1 cellular context compared by ENCODE assay signal in genomic region chr10:31318854-31319601, GRCh38.
TF ChIP-seq lines count a peak whose summit lies in the region.

TSS of gene ZEB1 (plus strand) at chr10:31319216. CDS start at chr10:31319235, 19 bp downstream.

TF ChIP-seq in HepG2, 621 proteins besides CTCF, POLR2A, EP300 and RAD21 (continued from another document and continues in another):
- TF ChIP-seq ATF2 (CRISPR knock-in tag; IDR thresholded peaks at IDR 0.05) = no peak
- no peak for TF ChIP-seq NFE2L1 (CRISPR knock-in tag; IDR thresholded peaks at IDR 0.05; ENCODE audit: borderline replicate concordance)
- TF ChIP-seq PHF8 (CRISPR knock-in tag; IDR thresholded peaks at IDR 0.05) = peak; percentile 59
- TF ChIP-seq ZNF513 (CRISPR knock-in tag; conservative IDR thresholded peaks at IDR 0.05) = no peak
- TF ChIP-seq, protein P1, sequence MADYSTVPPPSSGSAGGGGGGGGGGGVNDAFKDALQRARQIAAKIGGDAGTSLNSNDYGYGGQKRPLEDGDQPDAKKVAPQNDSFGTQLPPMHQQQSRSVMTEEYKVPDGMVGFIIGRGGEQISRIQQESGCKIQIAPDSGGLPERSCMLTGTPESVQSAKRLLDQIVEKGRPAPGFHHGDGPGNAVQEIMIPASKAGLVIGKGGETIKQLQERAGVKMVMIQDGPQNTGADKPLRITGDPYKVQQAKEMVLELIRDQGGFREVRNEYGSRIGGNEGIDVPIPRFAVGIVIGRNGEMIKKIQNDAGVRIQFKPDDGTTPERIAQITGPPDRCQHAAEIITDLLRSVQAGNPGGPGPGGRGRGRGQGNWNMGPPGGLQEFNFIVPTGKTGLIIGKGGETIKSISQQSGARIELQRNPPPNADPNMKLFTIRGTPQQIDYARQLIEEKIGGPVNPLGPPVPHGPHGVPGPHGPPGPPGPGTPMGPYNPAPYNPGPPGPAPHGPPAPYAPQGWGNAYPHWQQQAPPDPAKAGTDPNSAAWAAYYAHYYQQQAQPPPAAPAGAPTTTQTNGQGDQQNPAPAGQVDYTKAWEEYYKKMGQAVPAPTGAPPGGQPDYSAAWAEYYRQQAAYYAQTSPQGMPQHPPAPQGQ (CRISPR knock-in tag; IDR thresholded peaks at IDR 0.05; ENCODE audit: borderline replicate concordance) = no peak
- 0 out of 2 replicates have a peak, but pooled peaks have one; percentile 27 for TF ChIP-seq ZNF331 (CRISPR knock-in tag; IDR thresholded peaks at IDR 0.05)
- no peak for TF ChIP-seq ZNF124 (CRISPR knock-in tag; IDR thresholded peaks at IDR 0.05)
- TF ChIP-seq ZFYVE20 (CRISPR knock-in tag; IDR thresholded peaks at IDR 0.05; ENCODE audit: borderline replicate concordance, low read depth) = 0 out of 2 replicates have a peak, but pooled peaks have one; percentile 31
- TF ChIP-seq ZNF879 (CRISPR knock-in tag; IDR thresholded peaks at IDR 0.05) = no peak
- no peak for TF ChIP-seq NONO (IDR thresholded peaks at IDR 0.05)
- no peak for TF ChIP-seq NONO (CRISPR knock-in tag; conservative IDR thresholded peaks at IDR 0.05)
- peak; percentile 74 for TF ChIP-seq POLR2AphosphoS5 (IDR thresholded peaks at IDR 0.05; ENCODE audit: low read depth, low read length)
- TF ChIP-seq ZNF547 (CRISPR knock-in tag; IDR thresholded peaks at IDR 0.05) = no peak
- TF ChIP-seq ZNF292 (CRISPR knock-in tag; IDR thresholded peaks at IDR 0.05; ENCODE audit: borderline replicate concordance, low read depth) = no peak; the same call in 1 of the 2 replicates
- TF ChIP-seq BCL6 (CRISPR knock-in tag; IDR thresholded peaks at IDR 0.05) = no peak
- TF ChIP-seq MYNN (CRISPR knock-in tag; IDR thresholded peaks at IDR 0.05; ENCODE audit: low read depth) = no peak
- no peak for TF ChIP-seq MXD4 (CRISPR knock-in tag; IDR thresholded peaks at IDR 0.05)
- TF ChIP-seq, protein P2, sequence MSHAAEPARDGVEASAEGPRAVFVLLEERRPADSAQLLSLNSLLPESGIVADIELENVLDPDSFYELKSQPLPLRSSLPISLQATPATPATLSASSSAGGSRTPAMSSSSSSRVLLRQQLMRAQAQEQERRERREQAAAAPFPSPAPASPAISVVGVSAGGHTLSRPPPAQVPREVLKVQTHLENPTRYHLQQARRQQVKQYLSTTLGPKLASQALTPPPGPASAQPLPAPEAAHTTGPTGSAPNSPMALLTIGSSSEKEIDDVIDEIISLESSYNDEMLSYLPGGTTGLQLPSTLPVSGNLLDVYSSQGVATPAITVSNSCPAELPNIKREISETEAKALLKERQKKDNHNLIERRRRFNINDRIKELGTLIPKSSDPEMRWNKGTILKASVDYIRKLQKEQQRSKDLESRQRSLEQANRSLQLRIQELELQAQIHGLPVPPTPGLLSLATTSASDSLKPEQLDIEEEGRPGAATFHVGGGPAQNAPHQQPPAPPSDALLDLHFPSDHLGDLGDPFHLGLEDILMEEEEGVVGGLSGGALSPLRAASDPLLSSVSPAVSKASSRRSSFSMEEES (CRISPR knock-in tag; IDR thresholded peaks at IDR 0.05) = no peak
- TF ChIP-seq HOXA5 (CRISPR knock-in tag; IDR thresholded peaks at IDR 0.05) = 0 out of 2 replicates have a peak, but pooled peaks have one; percentile 50
- TF ChIP-seq HNRNPLL (IDR thresholded peaks at IDR 0.05; ENCODE audit: low read depth, low read length, poor library complexity, severe bottlenecking) = peak; percentile 80
- TF ChIP-seq ZNF598 (CRISPR knock-in tag; IDR thresholded peaks at IDR 0.05; ENCODE audit: borderline replicate concordance) = no peak
- 0 out of 2 replicates have a peak, but pooled peaks have one; percentile 33 for TF ChIP-seq ZNF468 (CRISPR knock-in tag; IDR thresholded peaks at IDR 0.05)
- TF ChIP-seq FOXM1 (CRISPR knock-in tag; IDR thresholded peaks at IDR 0.05) = no peak
- no peak for TF ChIP-seq ZNF484 (CRISPR knock-in tag; IDR thresholded peaks at IDR 0.05; ENCODE audit: borderline replicate concordance, low read depth)
- TF ChIP-seq ZKSCAN1 (IDR thresholded peaks at IDR 0.05; ENCODE audit: low read length) = no peak
- 0 out of 2 replicates have a peak, but pooled peaks have one; percentile 32 for TF ChIP-seq ZSCAN31 (CRISPR knock-in tag; IDR thresholded peaks at IDR 0.05; ENCODE audit: low read depth)
- no peak for TF ChIP-seq ZNF576 (CRISPR knock-in tag; IDR thresholded peaks at IDR 0.05)
- TF ChIP-seq ZNF333 (CRISPR knock-in tag; IDR thresholded peaks at IDR 0.05; ENCODE audit: borderline replicate concordance) = no peak
- no peak for TF ChIP-seq ELK4 (CRISPR knock-in tag; IDR thresholded peaks at IDR 0.05; ENCODE audit: borderline replicate concordance)
- TF ChIP-seq SSRP1 (CRISPR knock-in tag; IDR thresholded peaks at IDR 0.05) = no peak
- TF ChIP-seq JUNB (CRISPR knock-in tag; IDR thresholded peaks at IDR 0.05; ENCODE audit: borderline replicate concordance) = no peak
- no peak for TF ChIP-seq ZNF230 (CRISPR knock-in tag; IDR thresholded peaks at IDR 0.05)
- TF ChIP-seq ZNF607 (CRISPR knock-in tag; IDR thresholded peaks at IDR 0.05; ENCODE audit: borderline replicate concordance) = no peak
- no peak for TF ChIP-seq FOXP1 (IDR thresholded peaks at IDR 0.05)
- no peak for TF ChIP-seq FOXP1 (CRISPR knock-in tag; IDR thresholded peaks at IDR 0.05)
- TF ChIP-seq ZBTB37 (CRISPR knock-in tag; IDR thresholded peaks at IDR 0.05) = no peak
- no peak for TF ChIP-seq SIX4 (CRISPR knock-in tag; IDR thresholded peaks at IDR 0.05)
- no peak for TF ChIP-seq ZNF713 (CRISPR knock-in tag; IDR thresholded peaks at IDR 0.05)
- TF ChIP-seq FOXJ3 (CRISPR knock-in tag; IDR thresholded peaks at IDR 0.05; ENCODE audit: borderline replicate concordance) = no peak
- 0 out of 2 replicates have a peak, but pooled peaks have one; percentile 53 for TF ChIP-seq ZFP82 (CRISPR knock-in tag; IDR thresholded peaks at IDR 0.05; ENCODE audit: borderline replicate concordance)
- no peak for TF ChIP-seq ZNF737 (CRISPR knock-in tag; IDR thresholded peaks at IDR 0.05; ENCODE audit: borderline replicate concordance)
- TF ChIP-seq TBL1XR1 (IDR thresholded peaks at IDR 0.05; ENCODE audit: borderline replicate concordance, low read length, partially characterized antibody) = no peak
- TF ChIP-seq ZNF768 (CRISPR knock-in tag; IDR thresholded peaks at IDR 0.05) = peak; percentile 26; the same call in 1 of the 2 replicates
- TF ChIP-seq ARID2 (CRISPR knock-in tag; IDR thresholded peaks at IDR 0.05; ENCODE audit: borderline replicate concordance) = no peak
- no peak for TF ChIP-seq ZNF614 (CRISPR knock-in tag; IDR thresholded peaks at IDR 0.05; ENCODE audit: borderline replicate concordance)
- TF ChIP-seq CEBPB (IDR thresholded peaks at IDR 0.05; ENCODE audit: borderline replicate concordance, low read depth, low read length) = 0 out of 2 replicates have a peak, but pooled peaks have one; percentile 23
- TF ChIP-seq ZNF570 (CRISPR knock-in tag; IDR thresholded peaks at IDR 0.05; ENCODE audit: borderline replicate concordance) = no peak
- no peak for TF ChIP-seq ZBED4 (CRISPR knock-in tag; IDR thresholded peaks at IDR 0.05; ENCODE audit: borderline replicate concordance)
- TF ChIP-seq ZNF432 (CRISPR knock-in tag; IDR thresholded peaks at IDR 0.05; ENCODE audit: borderline replicate concordance) = no peak
- TF ChIP-seq STAG1 (CRISPR knock-in tag; IDR thresholded peaks at IDR 0.05) = 0 out of 2 replicates have a peak, but pooled peaks have one; percentile 8
- TF ChIP-seq MAFF (IDR thresholded peaks at IDR 0.05; ENCODE audit: low read depth, low read length) = no peak
- no peak for TF ChIP-seq GMEB2 (CRISPR knock-in tag; IDR thresholded peaks at IDR 0.05; ENCODE audit: low read depth)
- no peak for TF ChIP-seq SNAPC2 (CRISPR knock-in tag; IDR thresholded peaks at IDR 0.05)
- TF ChIP-seq ATF1 (CRISPR knock-in tag; IDR thresholded peaks at IDR 0.05) = no peak
- TF ChIP-seq IRF2 (CRISPR knock-in tag; IDR thresholded peaks at IDR 0.05) = no peak
- TF ChIP-seq FOXA3 (CRISPR knock-in tag; IDR thresholded peaks at IDR 0.05) = no peak
